ENCODE assay signal across 25 cellular contexts in genomic region chr4:3517731-3518510, GRCh38. TPM values are rescaled to one million over a fixed set of nuclear protein-coding genes. Genes with fewer than 3 reads are reported as not detected.
"Had no signal": no experiment of that assay in that cellular context is flagged by ENCODE, and none has a peak within 500 bp of the region (broad histone marks: within the 10 kb centered on the region; RNA-seq: fewer than 3 reads in every experiment).

No MANE protein-coding gene starts in this region.

- H3K9me3 ChIP-seq: neutrophil, tibial nerve, uterus had no signal

- ATAC-seq: activated CD8-positive, alpha-beta T cell treated with anti-CD3 and anti-CD28 coated beads for 36 hours; activated T-cell treated with anti-CD3 and anti-CD28 coated beads, Interleukin-2, amount 50 U/mL, for 4 hours; naive thymus-derived CD4-positive, alpha-beta T cell had no signal

- H3K4me1 Mint-ChIP-seq: activated CD4-positive, alpha-beta T cell treated with anti-CD3 and anti-CD28 coated beads, Interleukin-2, amount 10 ng/mL, durations not matched to agents 24 days and 14 days; activated naive CD4-positive, alpha-beta T cell treated with anti-CD3 and anti-CD28 coated beads, Interleukin-2, amount 50 U/mL, for 24 hours had no signal

- H3K27me3 ChIP-seq: cardiac muscle cell, dorsolateral prefrontal cortex, neutrophil, tibial nerve, uterus had no signal

- H3K4me1 ChIP-seq: tibial nerve, uterus had no signal

- H3K9me3 Mint-ChIP-seq: activated CD4-positive, alpha-beta T cell treated with anti-CD3 and anti-CD28 coated beads, Interleukin-2, amount 10 ng/mL, durations not matched to agents 24 days and 14 days; activated CD8-positive, alpha-beta T cell treated with anti-CD3 and anti-CD28 coated beads for 36 hours; activated naive CD4-positive, alpha-beta T cell treated with anti-CD3 and anti-CD28 coated beads, Interleukin-2, amount 50 U/mL, for 24 hours; activated T-cell treated with anti-CD3 and anti-CD28 coated beads, Interleukin-2, amount 50 U/mL, for 4 hours; stimulated activated naive CD8-positive, alpha-beta T cell treated with anti-CD3 and anti-CD28 coated beads, Interleukin-15, Interleukin-2, amounts not matched to agents 100 ng/mL and 50 ng/mL, for 24 hours had no signal

- H3K27ac Mint-ChIP-seq: activated CD4-positive, alpha-beta T cell treated with anti-CD3 and anti-CD28 coated beads, Interleukin-2, amount 10 ng/mL, durations not matched to agents 24 days and 14 days; activated CD8-positive, alpha-beta T cell treated with anti-CD3 and anti-CD28 coated beads for 36 hours; activated naive CD4-positive, alpha-beta T cell treated with anti-CD3 and anti-CD28 coated beads, Interleukin-2, amount 50 U/mL, for 24 hours; naive thymus-derived CD4-positive, alpha-beta T cell; stimulated activated naive CD8-positive, alpha-beta T cell treated with anti-CD3 and anti-CD28 coated beads, Interleukin-15, Interleukin-2, amounts not matched to agents 100 ng/mL and 50 ng/mL, for 24 hours had no signal

- H3K4me3 Mint-ChIP-seq: activated CD4-positive, alpha-beta T cell treated with anti-CD3 and anti-CD28 coated beads, Interleukin-2, amount 10 ng/mL, durations not matched to agents 24 days and 14 days; activated CD8-positive, alpha-beta T cell treated with anti-CD3 and anti-CD28 coated beads for 36 hours; activated naive CD4-positive, alpha-beta T cell treated with anti-CD3 and anti-CD28 coated beads, Interleukin-2, amount 50 U/mL, for 24 hours; activated T-cell treated with anti-CD3 and anti-CD28 coated beads, Interleukin-2, amount 50 U/mL, for 4 hours; naive thymus-derived CD4-positive, alpha-beta T cell; stimulated activated naive CD8-positive, alpha-beta T cell treated with anti-CD3 and anti-CD28 coated beads, Interleukin-15, Interleukin-2, amounts not matched to agents 100 ng/mL and 50 ng/mL, for 24 hours had no signal

- DNase-seq: activated CD4-positive, alpha-beta T cell treated with anti-CD3 and anti-CD28 coated beads, Interleukin-2, amount 10 ng/mL, durations not matched to agents 24 days and 14 days; activated CD4-positive, CD25-positive, alpha-beta regulatory T cell; activated CD8-positive, alpha-beta T cell treated with anti-CD3 and anti-CD28 coated beads for 36 hours; activated effector memory CD4-positive, alpha-beta T cell treated with Interleukin-2 at 50 U/mL for 16 hours; activated T-cell treated with anti-CD3 and anti-CD28 coated beads, Interleukin-2, amount 50 U/mL, for 4 hours; amniotic stem cell; foreskin fibroblast; hippocampal formation; islet precursor cell; mesenchymal stem cell; retina; stimulated activated CD4-positive, alpha-beta T cell treated with anti-CD3 and anti-CD28 coated beads, Interleukin-15, amount 100 ng/mL, for 24 hours; stimulated activated CD4-positive, alpha-beta T cell treated with anti-CD3 and anti-CD28 coated beads, Interleukin-2, amount 100 ng/mL, for 48 hours; T-helper 9 cell; uterus had no signal

- H3K4me3 ChIP-seq: cardiac muscle cell, dorsolateral prefrontal cortex, skin epidermis, tibial nerve, uterus had no signal

- H3K27me3 Mint-ChIP-seq: activated CD4-positive, alpha-beta T cell treated with anti-CD3 and anti-CD28 coated beads, Interleukin-2, amount 10 ng/mL, durations not matched to agents 24 days and 14 days; activated CD8-positive, alpha-beta T cell treated with anti-CD3 and anti-CD28 coated beads for 36 hours; activated naive CD4-positive, alpha-beta T cell treated with anti-CD3 and anti-CD28 coated beads, Interleukin-2, amount 50 U/mL, for 24 hours; naive thymus-derived CD4-positive, alpha-beta T cell; stimulated activated naive CD8-positive, alpha-beta T cell treated with anti-CD3 and anti-CD28 coated beads, Interleukin-15, Interleukin-2, amounts not matched to agents 100 ng/mL and 50 ng/mL, for 24 hours had no signal

- H3K36me3 ChIP-seq: uterus had no signal

- H3K27ac ChIP-seq: cardiac muscle cell, epithelial cell of prostate, neutrophil, skin epidermis, tibial nerve, uterus had no signal

RNA-seq across cellular contexts. Expression of gene DOK7, which starts 54.8 kb away (rescaled TPM):
- total RNA-seq: activated CD4-positive, alpha-beta T cell treated with anti-CD3 and anti-CD28 coated beads, Interleukin-2, amount 10 ng/mL, durations not matched to agents 24 days and 14 days; activated CD8-positive, alpha-beta T cell treated with anti-CD3 and anti-CD28 coated beads for 36 hours; activated T-cell treated with anti-CD3 and anti-CD28 coated beads, Interleukin-2, amount 50 U/mL, for 4 hours; glomerular endothelial cell; naive thymus-derived CD4-positive, alpha-beta T cell had no signal
- polyA plus RNA-seq: naive thymus-derived CD4-positive, alpha-beta T cell had no signal
